In genomic region chr9:30103647-30104394, GRCh38 we compare ENCODE assay signal across 20 cellular contexts.
DNase-seq lines count a peak whose midpoint lies in the region; ATAC-seq, FAIRE-seq and TF ChIP-seq lines count a peak whose summit lies in the region.
"Had no signal": no experiment of that assay in that cellular context is flagged by ENCODE, and none has a peak within 500 bp of the region (broad histone marks: within the 10 kb centered on the region; RNA-seq: fewer than 3 reads in every experiment).

No MANE protein-coding gene starts in this region.

- H3K9ac ChIP-seq in KMS-11: no peak overlapping the region

- peak overlapping the region; percentile 34; the same call in 1 of the 2 replicates for H3K27ac ChIP-seq in KMS-11
- no peak overlapping the region for H3K27ac ChIP-seq in RWPE2 (ENCODE audit: poor library complexity, severe bottlenecking)
- H3K27ac ChIP-seq: RWPE1, SJSA1 had no signal

- H3K4me3 ChIP-seq in KMS-11 (IDR thresholded peaks at IDR 0.05; ENCODE audit: insufficient read depth, low read depth, low read length) (no peak overlapping the region), RWPE2 (ENCODE audit: severe bottlenecking) (no peak overlapping the region), fibroblast of villous mesenchyme (ENCODE audit: low read depth, low read length) (no peak overlapping the region)
- H3K4me3 ChIP-seq: SJSA1 had no signal

- peaks cover 21% of the 10 kb centered on the region for H3K4me1 ChIP-seq in KMS-11 (ENCODE audit: low read depth, poor library complexity, severe bottlenecking)
- H3K4me1 ChIP-seq in RWPE2 (ENCODE audit: insufficient read depth, poor library complexity, severe bottlenecking): peaks cover 6% of the 10 kb centered on the region
- H3K4me1 ChIP-seq: SJSA1 had no signal

- no peaks in the 10 kb centered on the region for H3K27me3 ChIP-seq in KMS-11 (ENCODE audit: insufficient read depth, low read depth)
- H3K27me3 ChIP-seq in RWPE2 (ENCODE audit: insufficient read depth, poor library complexity, severe bottlenecking): no peaks in the 10 kb centered on the region
- H3K27me3 ChIP-seq: SJSA1 had no signal

- no peaks in the 10 kb centered on the region for H3K36me3 ChIP-seq in KMS-11 (ENCODE audit: insufficient read depth)
- H3K36me3 ChIP-seq in RWPE2 (ENCODE audit: low read depth): no peaks in the 10 kb centered on the region
- H3K36me3 ChIP-seq: SJSA1 had no signal

- H3K9me3 ChIP-seq in RWPE2 (ENCODE audit: severe bottlenecking): peaks cover 2% of the 10 kb centered on the region
- H3K9me3 ChIP-seq: SJSA1 had no signal

- H3K79me2 ChIP-seq in KMS-11 (ENCODE audit: insufficient read depth, low read depth): no peaks in the 10 kb centered on the region

- in situ Hi-C loops in Caki2 (cut with HindIII; ENCODE audit: low pct_unique_long_range_greater_than_20kb, low sequenced_read_pairs): no loop called here

- H2AFZ ChIP-seq in KMS-11 (ENCODE audit: low read depth): peak overlapping the region; percentile 31; the same call in 1 of the 2 replicates

- peak overlapping the region; percentile 59 for H3K4me2 ChIP-seq in KMS-11

- ATAC-seq in RWPE2 (ENCODE audit: low read depth) (0 out of 3 replicates have a peak, but pooled peaks have one; percentile 38), GM21528 (IDR thresholded peaks at IDR 0.05; ENCODE audit: low FRiP score, unreplicated experiment) (no peak)

- no peak for FAIRE-seq in GM19239 (lab: Jason Lieb, UNC)

- peak; percentile 2 for DNase-seq in Caki2 (ENCODE audit: low read depth)
- no peak for DNase-seq in RWPE2 (ENCODE audit: low spot score)
- peak; percentile 70 for DNase-seq in fibroblast of villous mesenchyme (ENCODE audit: low read depth)
- DNase-seq in GM19239 (ENCODE audit: insufficient read length, low spot score): no peak
- no peak for DNase-seq in SHP77 treated with DMSO at 0.1 percent for 48 hours (lab: John Stamatoyannopoulos, UW)
- no peak for DNase-seq in iPS-NIHi11 (ENCODE audit: low spot score)
- DNase-seq: C1 segment of cervical spinal cord; DMS 273 treated with DMSO at 0.1 percent for 48 hours; GF-D8; H9; KBM-7; NCI-H1417; NCI-H187 treated with DMSO at 0.1 percent for 48 hours; NCI-H446; NCI-H69; NK-92 treated with Interleukin-12 subunit alpha and Interleukin-12 subunit beta, amount 100 ng/mL, for 24 hours had no signal

- no peaks in the 10 kb centered on the region for H4K20me1 ChIP-seq in KMS-11 (ENCODE audit: insufficient read depth)

- TF ChIP-seq CTCF in KMS-11 (conservative IDR thresholded peaks at IDR 0.05; ENCODE audit: low read depth, low read length) (no peak), RWPE2 (IDR thresholded peaks at IDR 0.05; ENCODE audit: poor library complexity, severe bottlenecking) (no peak), fibroblast of villous mesenchyme (IDR thresholded peaks at IDR 0.05; ENCODE audit: insufficient read depth, low read depth, low read length) (no peak)

Comparison
In these comparisons a context has a peak if more than half of its experiments do, and no peak if none do; other contexts are left out.
1. DNase-seq: peak in Caki2 (single experiment) and fibroblast of villous mesenchyme (single experiment); none in RWPE2 (single experiment), GM19239 (single experiment), SHP77 treated with DMSO at 0.1 percent for 48 hours (single experiment) and iPS-NIHi11 (single experiment).